In the genomic region with DNA sequence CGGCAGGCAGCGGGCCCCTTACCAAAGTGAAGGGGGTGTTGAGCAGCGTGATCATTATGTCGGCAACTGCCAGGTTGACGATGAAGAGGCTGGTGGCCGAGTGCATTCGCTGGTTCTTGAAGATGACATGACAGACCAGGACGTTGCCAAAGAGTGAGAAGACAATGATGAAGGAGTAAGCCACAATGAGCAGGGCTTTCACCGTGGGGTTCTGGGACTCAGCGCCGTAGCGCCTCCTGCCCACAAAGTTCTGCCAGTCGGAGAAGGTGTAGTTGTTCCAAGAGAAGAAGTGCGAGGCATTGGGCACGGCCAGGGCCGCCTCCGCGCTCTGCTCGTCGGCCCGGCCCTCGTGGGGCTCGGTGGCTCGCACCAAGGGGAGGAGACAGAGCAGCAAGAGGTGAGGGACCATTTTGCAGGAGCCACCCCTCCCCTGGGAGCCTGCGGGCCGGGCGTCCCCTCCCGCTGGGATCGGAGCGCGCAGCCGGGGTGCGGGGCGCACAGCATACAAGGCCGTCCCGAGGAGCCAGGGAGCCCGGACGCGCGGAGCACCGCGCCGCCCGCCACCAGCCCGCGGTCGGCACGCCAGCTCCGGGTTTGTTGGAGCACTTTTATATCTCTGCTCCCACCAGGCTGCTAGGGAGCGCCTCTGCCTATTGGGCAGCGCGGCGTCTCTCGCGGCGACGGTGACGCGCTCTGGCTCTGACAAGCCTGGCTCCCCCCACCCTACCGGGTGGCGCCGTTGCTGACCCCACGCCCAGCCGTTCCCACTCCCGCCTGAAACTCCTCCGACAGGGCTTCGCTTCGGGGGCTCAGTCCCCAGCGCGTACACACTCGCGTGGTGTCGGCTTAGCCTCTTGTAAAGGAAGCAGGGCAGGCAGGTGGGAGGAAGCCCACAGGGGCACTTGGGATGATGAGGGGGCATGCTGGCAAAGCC, we compare ENCODE assay signal across 1 cellular context.
TF ChIP-seq lines count a peak whose summit lies in the region.

TSS of gene GPR83 (minus strand) at position 581 of the 934 bp plus-strand sequence. CDS start at position 409, 172 bp downstream.

TF ChIP-seq in HEK293, 187 proteins besides CTCF, POLR2A, EP300 and RAD21 (continued from another document):
- TF ChIP-seq ZNF449 (tag by site-specific recombination; IDR thresholded peaks at IDR 0.05) (0 out of 2 replicates have a peak, but pooled peaks have one; percentile 26), SETDB1 (IDR thresholded peaks at IDR 0.05; ENCODE audit: insufficient read length, low read length) (no peak), ZFHX2 (tag by site-specific recombination; conservative IDR thresholded peaks at IDR 0.05) (peak; percentile 59), ZNF623 (tag by site-specific recombination; IDR thresholded peaks at IDR 0.05) (no peak), ZNF658 (tag by site-specific recombination; IDR thresholded peaks at IDR 0.05) (no peak), KLF8 (tag by site-specific recombination; IDR thresholded peaks at IDR 0.05) (no peak), ZNF335 (tag by site-specific recombination; conservative IDR thresholded peaks at IDR 0.05) (peak; percentile 73), ZNF561 (tag by site-specific recombination; IDR thresholded peaks at IDR 0.05; ENCODE audit: borderline replicate concordance) (0 out of 2 replicates have a peak, but pooled peaks have one; percentile 36), OVOL3 (tag by site-specific recombination; IDR thresholded peaks at IDR 0.05) (no peak), ZNF146 (tag by site-specific recombination; IDR thresholded peaks at IDR 0.05) (no peak), ZNF391 (tag by site-specific recombination; IDR thresholded peaks at IDR 0.05; ENCODE audit: borderline replicate concordance, low read depth) (no peak), ZIC2 (tag by site-specific recombination; IDR thresholded peaks at IDR 0.05) (peak; percentile 45), GLIS1 (tag by site-specific recombination; IDR thresholded peaks at IDR 0.05) (peak; percentile 12; the same call in 1 of the 2 replicates), ZNF341 (tag by site-specific recombination; IDR thresholded peaks at IDR 0.05; ENCODE audit: low read depth) (peak; percentile 82), KLF16 (tag by site-specific recombination; IDR thresholded peaks at IDR 0.05) (no peak), EGR2 (tag by site-specific recombination; IDR thresholded peaks at IDR 0.05; ENCODE audit: low read depth) (peak; percentile 56)
- TF ChIP-seq, protein P1, sequence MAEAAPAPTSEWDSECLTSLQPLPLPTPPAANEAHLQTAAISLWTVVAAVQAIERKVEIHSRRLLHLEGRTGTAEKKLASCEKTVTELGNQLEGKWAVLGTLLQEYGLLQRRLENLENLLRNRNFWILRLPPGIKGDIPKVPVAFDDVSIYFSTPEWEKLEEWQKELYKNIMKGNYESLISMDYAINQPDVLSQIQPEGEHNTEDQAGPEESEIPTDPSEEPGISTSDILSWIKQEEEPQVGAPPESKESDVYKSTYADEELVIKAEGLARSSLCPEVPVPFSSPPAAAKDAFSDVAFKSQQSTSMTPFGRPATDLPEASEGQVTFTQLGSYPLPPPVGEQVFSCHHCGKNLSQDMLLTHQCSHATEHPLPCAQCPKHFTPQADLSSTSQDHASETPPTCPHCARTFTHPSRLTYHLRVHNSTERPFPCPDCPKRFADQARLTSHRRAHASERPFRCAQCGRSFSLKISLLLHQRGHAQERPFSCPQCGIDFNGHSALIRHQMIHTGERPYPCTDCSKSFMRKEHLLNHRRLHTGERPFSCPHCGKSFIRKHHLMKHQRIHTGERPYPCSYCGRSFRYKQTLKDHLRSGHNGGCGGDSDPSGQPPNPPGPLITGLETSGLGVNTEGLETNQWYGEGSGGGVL (tag by site-specific recombination; IDR thresholded peaks at IDR 0.05), result no peak
- TF ChIP-seq, protein P2, sequence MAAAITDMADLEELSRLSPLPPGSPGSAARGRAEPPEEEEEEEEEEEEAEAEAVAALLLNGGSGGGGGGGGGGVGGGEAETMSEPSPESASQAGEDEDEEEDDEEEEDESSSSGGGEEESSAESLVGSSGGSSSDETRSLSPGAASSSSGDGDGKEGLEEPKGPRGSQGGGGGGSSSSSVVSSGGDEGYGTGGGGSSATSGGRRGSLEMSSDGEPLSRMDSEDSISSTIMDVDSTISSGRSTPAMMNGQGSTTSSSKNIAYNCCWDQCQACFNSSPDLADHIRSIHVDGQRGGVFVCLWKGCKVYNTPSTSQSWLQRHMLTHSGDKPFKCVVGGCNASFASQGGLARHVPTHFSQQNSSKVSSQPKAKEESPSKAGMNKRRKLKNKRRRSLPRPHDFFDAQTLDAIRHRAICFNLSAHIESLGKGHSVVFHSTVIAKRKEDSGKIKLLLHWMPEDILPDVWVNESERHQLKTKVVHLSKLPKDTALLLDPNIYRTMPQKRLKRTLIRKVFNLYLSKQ (tag by site-specific recombination; IDR thresholded peaks at IDR 0.05; ENCODE audit: borderline replicate concordance), result no peak
